Comparison of ENCODE assay signal across 8 cellular contexts in genomic region chr7:103074519-103075336, GRCh38.
A peak's percentile ranks its signal among the peaks of the same experiment; 100 is the strongest.
DNase-seq lines count a peak whose midpoint lies in the region; ATAC-seq lines count a peak whose summit lies in the region.

TSS of gene ARMC10 (plus strand) at chr7:103075140. CDS start at chr7:103075273, 133 bp downstream.
TSS of gene FBXL13 (minus strand) at chr7:103074796.

- ATAC-seq in GM19043 (IDR thresholded peaks at IDR 0.05; ENCODE audit: low read depth, unreplicated experiment) (peak; percentile 89), HG03354 (IDR thresholded peaks at IDR 0.05; ENCODE audit: poor library complexity, severe bottlenecking, unreplicated experiment) (peak; percentile 92)
- peak; percentile 83 to 84 for ATAC-seq in activated CD4-positive, CD25-positive, alpha-beta regulatory T cell treated with anti-CD3 and anti-CD28 coated beads, Interleukin-2, amount 50 U/mL, for 24 hours

- DNase-seq in AML-193 (lab: John Stamatoyannopoulos, UW): peak; percentile 81 to 87
- DNase-seq in NCI-H345 treated with DMSO at 0.1 percent for 48 hours (lab: John Stamatoyannopoulos, UW; ENCODE audit: unreplicated experiment): peak; percentile 72
- peak; percentile 24 to 72 for DNase-seq in cerebellar nuclear complex (lab: John Stamatoyannopoulos, UW)
- peak; percentile 90 for DNase-seq in kidney glomerular epithelial cell (lab: John Stamatoyannopoulos, UW)
- DNase-seq in stimulated activated CD4-positive, alpha-beta T cell treated with anti-CD3 and anti-CD28 coated beads, Interleukin-15, amount 100 ng/mL, for 48 hours (ENCODE audit: low read depth in 2 of 2): peak; percentile 77 to 85

Comparison
In these comparisons a context has a peak if more than half of its experiments do, and no peak if none do; other contexts are left out.
1. Peak in every context shown above with its lines: DNase-seq and ATAC-seq.